In the genomic region with DNA sequence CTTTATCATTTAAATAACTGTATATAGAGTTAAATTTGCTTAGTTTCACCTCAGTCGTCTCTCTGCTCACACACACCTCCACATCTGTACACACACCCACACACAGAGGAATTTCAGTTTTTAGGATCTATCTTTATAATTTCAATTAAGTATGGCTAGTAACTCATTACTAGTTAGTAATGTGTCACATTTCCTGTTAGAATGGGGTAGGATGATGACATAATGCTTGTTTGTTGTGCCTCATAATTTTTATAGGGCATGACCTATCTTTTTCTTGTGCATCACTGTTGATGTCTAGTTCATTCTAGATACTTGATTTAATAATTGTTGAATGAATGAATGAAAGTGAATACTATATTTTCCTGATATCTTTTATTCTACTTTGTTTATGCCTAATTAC, we compare ENCODE assay signal across 22 cellular contexts.
DNase-seq lines count a peak whose midpoint lies in the region; ATAC-seq lines count a peak whose summit lies in the region.
"Had no signal": no experiment of that assay in that cellular context is flagged by ENCODE, and none has a peak within 500 bp of the region (broad histone marks: within the 10 kb centered on the region; RNA-seq: fewer than 3 reads in every experiment).

No MANE protein-coding gene starts in this region.

- H3K4me3 ChIP-seq in CD4-positive, alpha-beta memory T cell (ENCODE audit: low read length in 2 of 2), result no peak overlapping the region
- H3K4me3 ChIP-seq: esophagus squamous epithelium, tibial nerve had no signal

- ATAC-seq in GM18508 (IDR thresholded peaks at IDR 0.05; ENCODE audit: insufficient read depth, unreplicated experiment) (peak; percentile 47), HG03521 (IDR thresholded peaks at IDR 0.05; ENCODE audit: unreplicated experiment) (peak; percentile 48)
- ATAC-seq: Right ventricle myocardium inferior had no signal

- no peaks in the 10 kb centered on the region for H3K9me3 ChIP-seq in CD4-positive, alpha-beta memory T cell (ENCODE audit: control insufficient read depth in 1 of 2, low read length in 2 of 2)
- H3K9me3 ChIP-seq: esophagus squamous epithelium, tibial nerve had no signal

- H3K36me3 Mint-ChIP-seq in CD4-positive, alpha-beta memory T cell, result peaks cover 21 to 27% of the 10 kb centered on the region in 2 donors

- H3K4me1 Mint-ChIP-seq in CD4-positive, alpha-beta memory T cell, result peaks cover 0 to 3% (median 0%) of the 10 kb centered on the region in 4 donors

- intact Hi-C loops in CD4-positive, alpha-beta memory T cell (cut with micrococcal nuclease), result no loop called here

- H3K27me3 ChIP-seq in CD4-positive, alpha-beta memory T cell (ENCODE audit: insufficient read depth, low read length), result no peaks in the 10 kb centered on the region
- H3K27me3 ChIP-seq: esophagus squamous epithelium, tibial nerve had no signal

- H3K27ac ChIP-seq in epithelial cell of prostate, result peak overlapping the region; percentile 1
- H3K27ac ChIP-seq in CD4-positive, alpha-beta memory T cell (ENCODE audit: low read depth, low read length), result no peak overlapping the region
- H3K27ac ChIP-seq: 22Rv1, esophagus squamous epithelium, tibial nerve had no signal

- POLR2A ChIA-PET in CD4-positive, alpha-beta memory T cell (lab: Charles Lee; ENCODE audit: partially characterized antibody), result no interaction called here

- H3K27me3 Mint-ChIP-seq in CD4-positive, alpha-beta memory T cell, result no peaks in the 10 kb centered on the region

- CTCF ChIA-PET in CD4-positive, alpha-beta memory T cell (lab: Charles Lee; ENCODE audit: partially characterized antibody), result no interaction called here

- H3K4me1 ChIP-seq in CD4-positive, alpha-beta memory T cell (ENCODE audit: insufficient read depth, low read length), result no peaks in the 10 kb centered on the region
- H3K4me1 ChIP-seq: esophagus squamous epithelium, tibial nerve had no signal

- no peak overlapping the region for H3K4me3 Mint-ChIP-seq in CD4-positive, alpha-beta memory T cell

- H3K36me3 ChIP-seq in CD4-positive, alpha-beta memory T cell (ENCODE audit: insufficient read depth, low read length), result no peaks in the 10 kb centered on the region

- no peak overlapping the region for H3K27ac Mint-ChIP-seq in CD4-positive, alpha-beta memory T cell

- no peaks in the 10 kb centered on the region for H3K9me3 Mint-ChIP-seq in CD4-positive, alpha-beta memory T cell

- DNase-seq in DMS53 (lab: John Stamatoyannopoulos, UW) (peak; percentile 16), DMS53 treated with DMSO at 0.1 percent for 48 hours (lab: John Stamatoyannopoulos, UW; ENCODE audit: unreplicated experiment) (no peak), epithelial cell of prostate (ENCODE audit: low read depth, low spot score) (no peak), H4 (ENCODE audit: low spot score) (no peak)
- no peak for DNase-seq in CD4-positive, alpha-beta memory T cell
- DNase-seq in stimulated activated naive CD4-positive, alpha-beta T cell (lab: John Stamatoyannopoulos, UW), result no peak
- DNase-seq: activated CD8-positive, alpha-beta memory T cell treated with anti-CD3 and anti-CD28 coated beads for 24 hours; AML-193; esophagus squamous epithelium; Karpas-422; MV-4-11; NCI-H1694 treated with DMSO at 0.1 percent for 48 hours; NCI-H2171 treated with DMSO at 0.1 percent for 48 hours; NCI-H69; small intestine; stimulated activated naive CD4-positive, alpha-beta T cell treated with Interleukin-2 at 50 U/mL for 16 hours; T1000 had no signal
